Comparison of ENCODE assay signal across 18 cellular contexts in the genomic region with DNA sequence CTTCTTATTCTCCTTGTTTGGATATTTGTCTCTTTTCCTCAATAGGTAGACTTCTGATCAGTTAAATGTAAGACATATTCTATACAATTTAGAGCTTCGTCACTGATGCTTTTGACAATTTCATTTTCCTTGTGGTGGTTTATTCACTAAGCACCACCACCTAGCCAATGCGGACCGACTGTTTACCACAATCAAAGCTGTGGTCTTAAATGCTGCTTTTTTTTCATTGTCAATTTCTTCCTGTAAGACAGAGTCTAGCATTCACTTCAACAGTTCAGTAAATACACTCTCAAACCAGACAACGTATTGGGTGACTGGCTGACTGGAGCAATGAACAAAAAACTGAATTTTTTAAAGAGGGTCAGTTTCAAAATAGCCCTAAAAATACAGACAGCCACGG.
DNase-seq lines count a peak whose midpoint lies in the region; ATAC-seq lines count a peak whose summit lies in the region.
"Had no signal": no experiment of that assay in that cellular context is flagged by ENCODE, and none has a peak within 500 bp of the region (broad histone marks: within the 10 kb centered on the region; RNA-seq: fewer than 3 reads in every experiment).

No MANE protein-coding gene starts in this region.

- intact Hi-C loops in activated CD4-positive, alpha-beta T cell treated with anti-CD3 and anti-CD28 coated beads, Interleukin-2, amount 10 ng/mL, durations not matched to agents 24 days and 14 days (cut with micrococcal nuclease): no loop called here
- intact Hi-C loops in activated T-helper 2 cell treated with anti-CD3 and anti-CD28 coated beads, Interferon-gamma antibody, Interleukin-2, Interleukin-4, amounts not matched to agents 10 μg/mL and 5 μg/mL and 100 μg/mL, durations not matched to agents 14 hours and 24 hours and 36 hours (cut with micrococcal nuclease): no loop called here

- no peaks in the 10 kb centered on the region for H3K36me3 ChIP-seq in CD8-positive, alpha-beta memory T cell (ENCODE audit: insufficient read depth, low read length)
- H3K36me3 ChIP-seq: thyroid gland had no signal

- ATAC-seq in naive thymus-derived CD8-positive, alpha-beta T cell: peak; percentile 15 to 28

- CTCF ChIA-PET in CD8-positive, alpha-beta memory T cell (lab: Charles Lee): interaction anchor here (1.5 kb wide), 1 partner anchor 9 kb away, joined by 3 read pairs; no protein-coding TSS in a partner anchor

- H3K4me1 Mint-ChIP-seq in activated CD4-positive, alpha-beta T cell treated with anti-CD3 and anti-CD28 coated beads, Interleukin-2, amount 10 ng/mL, durations not matched to agents 24 days and 14 days: peaks cover 15% of the 10 kb centered on the region
- peaks cover 19 to 31% (median 25%) of the 10 kb centered on the region in 3 donors for H3K4me1 Mint-ChIP-seq in CD8-positive, alpha-beta memory T cell
- H3K4me1 Mint-ChIP-seq in activated T-helper 2 cell treated with anti-CD3 and anti-CD28 coated beads, Interferon-gamma antibody, Interleukin-2, Interleukin-4, amounts not matched to agents 10 μg/mL and 5 μg/mL and 100 μg/mL, durations not matched to agents 14 hours and 24 hours and 36 hours (ENCODE audit: low read depth): peaks cover 37% of the 10 kb centered on the region
- peaks cover 10 to 24% (median 17%) of the 10 kb centered on the region in 4 donors for H3K4me1 Mint-ChIP-seq in naive thymus-derived CD8-positive, alpha-beta T cell

- no peak overlapping the region for H3K27ac Mint-ChIP-seq in activated CD4-positive, alpha-beta T cell treated with anti-CD3 and anti-CD28 coated beads, Interleukin-2, amount 10 ng/mL, durations not matched to agents 24 days and 14 days
- peak overlapping the region in 6 of 8 donors; percentile 52 to 93 (median 86) for H3K27ac Mint-ChIP-seq in CD8-positive, alpha-beta memory T cell
- H3K27ac Mint-ChIP-seq in activated T-helper 2 cell treated with anti-CD3 and anti-CD28 coated beads, Interferon-gamma antibody, Interleukin-2, Interleukin-4, amounts not matched to agents 10 μg/mL and 5 μg/mL and 100 μg/mL, durations not matched to agents 14 hours and 24 hours and 36 hours: no peak overlapping the region
- peak overlapping the region in 9 of 10 donors; percentile 1 to 97 (median 95) for H3K27ac Mint-ChIP-seq in naive thymus-derived CD8-positive, alpha-beta T cell

- peak overlapping the region; percentile 74 for H3K4me3 Mint-ChIP-seq in activated CD4-positive, alpha-beta T cell treated with anti-CD3 and anti-CD28 coated beads, Interleukin-2, amount 10 ng/mL, durations not matched to agents 24 days and 14 days
- peak overlapping the region; percentile 50 to 88 (median 80) for H3K4me3 Mint-ChIP-seq in CD8-positive, alpha-beta memory T cell
- H3K4me3 Mint-ChIP-seq in activated T-helper 2 cell treated with anti-CD3 and anti-CD28 coated beads, Interferon-gamma antibody, Interleukin-2, Interleukin-4, amounts not matched to agents 10 μg/mL and 5 μg/mL and 100 μg/mL, durations not matched to agents 14 hours and 24 hours and 36 hours (ENCODE audit: low read depth): peak overlapping the region; percentile 73
- peak overlapping the region; percentile 73 to 91 (median 80) for H3K4me3 Mint-ChIP-seq in naive thymus-derived CD8-positive, alpha-beta T cell

- POLR2A ChIA-PET in CD8-positive, alpha-beta memory T cell (lab: Charles Lee): no interaction called here
- POLR2A ChIA-PET in naive thymus-derived CD8-positive, alpha-beta T cell (lab: Charles Lee): interaction anchor here (1.4 to 2.3 kb wide), 3 partner anchors 73 to 105 kb away, joined by 4 to 6 read pairs (median 6); no protein-coding TSS in a partner anchor

- no peaks in the 10 kb centered on the region for H3K27me3 ChIP-seq in CD8-positive, alpha-beta memory T cell (ENCODE audit: insufficient read depth, low read length, poor library complexity, severe bottlenecking)
- H3K27me3 ChIP-seq: thyroid gland had no signal

- H3K4me3 ChIP-seq in CD8-positive, alpha-beta memory T cell (ENCODE audit: low read length): peak overlapping the region; percentile 42
- H3K4me3 ChIP-seq: SK-N-MC, smooth muscle cell, thyroid gland had no signal

- no peaks in the 10 kb centered on the region for H3K9me3 Mint-ChIP-seq in activated CD4-positive, alpha-beta T cell treated with anti-CD3 and anti-CD28 coated beads, Interleukin-2, amount 10 ng/mL, durations not matched to agents 24 days and 14 days
- H3K9me3 Mint-ChIP-seq in CD8-positive, alpha-beta memory T cell: no peaks in the 10 kb centered on the region
- no peaks in the 10 kb centered on the region for H3K9me3 Mint-ChIP-seq in activated T-helper 2 cell treated with anti-CD3 and anti-CD28 coated beads, Interferon-gamma antibody, Interleukin-2, Interleukin-4, amounts not matched to agents 10 μg/mL and 5 μg/mL and 100 μg/mL, durations not matched to agents 14 hours and 24 hours and 36 hours
- H3K9me3 Mint-ChIP-seq in naive thymus-derived CD8-positive, alpha-beta T cell: no peaks in the 10 kb centered on the region
- H3K9me3 Mint-ChIP-seq: stimulated activated naive B cell treated with anti-CD40 and anti-IgM and Interleukin-4, amounts not matched to agents 10 μg/mL and 1 μg/mL and 100 μg/mL, for 72 hours had no signal

- no peaks in the 10 kb centered on the region for H3K9me3 ChIP-seq in CD8-positive, alpha-beta memory T cell (ENCODE audit: low read length)
- H3K9me3 ChIP-seq: thyroid gland had no signal

- H3K4me1 ChIP-seq in CD8-positive, alpha-beta memory T cell (ENCODE audit: insufficient read depth, low read length): no peaks in the 10 kb centered on the region
- H3K4me1 ChIP-seq: thyroid gland had no signal

- H3K36me3 Mint-ChIP-seq in activated CD4-positive, alpha-beta T cell treated with anti-CD3 and anti-CD28 coated beads, Interleukin-2, amount 10 ng/mL, durations not matched to agents 24 days and 14 days (ENCODE audit: low read depth): no peaks in the 10 kb centered on the region
- peaks cover 0 to 1% (median 0%) of the 10 kb centered on the region in 3 donors for H3K36me3 Mint-ChIP-seq in CD8-positive, alpha-beta memory T cell
- no peaks in the 10 kb centered on the region for H3K36me3 Mint-ChIP-seq in activated T-helper 2 cell treated with anti-CD3 and anti-CD28 coated beads, Interferon-gamma antibody, Interleukin-2, Interleukin-4, amounts not matched to agents 10 μg/mL and 5 μg/mL and 100 μg/mL, durations not matched to agents 14 hours and 24 hours and 36 hours (ENCODE audit: low read depth)
- H3K36me3 Mint-ChIP-seq in naive thymus-derived CD8-positive, alpha-beta T cell: peaks cover 0 to 5% (median 0%) of the 10 kb centered on the region in 3 donors

- DNase-seq in activated CD4-positive, alpha-beta T cell treated with anti-CD3 and anti-CD28 coated beads, Interleukin-2, amount 10 ng/mL, durations not matched to agents 24 days and 14 days: no peak
- DNase-seq in activated CD4-positive, alpha-beta T cell treated with anti-CD3 and anti-CD28 coated beads, Interleukin-2, amount 50 U/mL, for 48 hours: no peak
- peak in 3 of 5 donors; percentile 8 to 44 (median 37) for DNase-seq in CD8-positive, alpha-beta memory T cell
- DNase-seq in activated T-helper 2 cell treated with anti-CD3 and anti-CD28 coated beads, Interferon-gamma antibody, Interleukin-2, Interleukin-4, amounts not matched to agents 10 μg/mL and 5 μg/mL and 100 μg/mL, durations not matched to agents 14 hours and 24 hours and 36 hours (ENCODE audit: low spot score): no peak
- peak in 1 of 10 donors; percentile 12 for DNase-seq in naive thymus-derived CD8-positive, alpha-beta T cell
- DNase-seq in substantia nigra (lab: John Stamatoyannopoulos, UW) (no peak), foreskin melanocyte (no peak)
- DNase-seq in NK-92 treated with Interleukin-12 subunit alpha and Interleukin-12 subunit beta, amount 100 ng/mL, for 24 hours (lab: John Stamatoyannopoulos, UW): no peak
- DNase-seq: AML-193, NCI-H187, NCI-H69, retina had no signal

- no peak overlapping the region for H3K27ac ChIP-seq in CD8-positive, alpha-beta memory T cell (ENCODE audit: low read depth, low read length)
- H3K27ac ChIP-seq in substantia nigra (ENCODE audit: low read depth, low read length, poor library complexity, severe bottlenecking): no peak overlapping the region
- H3K27ac ChIP-seq: KMS-11, RWPE1, SK-N-MC, thyroid gland had no signal

- peaks cover 9% of the 10 kb centered on the region for H3K27me3 Mint-ChIP-seq in activated CD4-positive, alpha-beta T cell treated with anti-CD3 and anti-CD28 coated beads, Interleukin-2, amount 10 ng/mL, durations not matched to agents 24 days and 14 days
- H3K27me3 Mint-ChIP-seq in CD8-positive, alpha-beta memory T cell: peaks cover 14 to 21% of the 10 kb centered on the region in 2 donors
- H3K27me3 Mint-ChIP-seq in activated T-helper 2 cell treated with anti-CD3 and anti-CD28 coated beads, Interferon-gamma antibody, Interleukin-2, Interleukin-4, amounts not matched to agents 10 μg/mL and 5 μg/mL and 100 μg/mL, durations not matched to agents 14 hours and 24 hours and 36 hours (ENCODE audit: low read depth): no peaks in the 10 kb centered on the region
- peaks cover 0 to 10% (median 0%) of the 10 kb centered on the region in 5 donors for H3K27me3 Mint-ChIP-seq in naive thymus-derived CD8-positive, alpha-beta T cell

Comparison
In these comparisons a context has a peak if more than half of its experiments do, and no peak if none do; other contexts are left out.
1. DNase-seq: peak in CD8-positive, alpha-beta memory T cell (3 of 5); none in activated CD4-positive, alpha-beta T cell treated with anti-CD3 and anti-CD28 coated beads, Interleukin-2, amount 10 ng/mL, durations not matched to agents 24 days and 14 days (single experiment), activated CD4-positive, alpha-beta T cell treated with anti-CD3 and anti-CD28 coated beads, Interleukin-2, amount 50 U/mL, for 48 hours (0 of 2), activated T-helper 2 cell treated with anti-CD3 and anti-CD28 coated beads, Interferon-gamma antibody, Interleukin-2, Interleukin-4, amounts not matched to agents 10 μg/mL and 5 μg/mL and 100 μg/mL, durations not matched to agents 14 hours and 24 hours and 36 hours (single experiment), substantia nigra (0 of 49), foreskin melanocyte (single experiment) and NK-92 treated with Interleukin-12 subunit alpha and Interleukin-12 subunit beta, amount 100 ng/mL, for 24 hours (single experiment).
2. H3K27ac Mint-ChIP-seq: peak in CD8-positive, alpha-beta memory T cell (6 of 8) and naive thymus-derived CD8-positive, alpha-beta T cell (9 of 10); none in activated CD4-positive, alpha-beta T cell treated with anti-CD3 and anti-CD28 coated beads, Interleukin-2, amount 10 ng/mL, durations not matched to agents 24 days and 14 days (single experiment) and activated T-helper 2 cell treated with anti-CD3 and anti-CD28 coated beads, Interferon-gamma antibody, Interleukin-2, Interleukin-4, amounts not matched to agents 10 μg/mL and 5 μg/mL and 100 μg/mL, durations not matched to agents 14 hours and 24 hours and 36 hours (single experiment).
3. Peak in every context shown above with its lines, with median percentiles within 50 percentile points of each other: H3K4me3 Mint-ChIP-seq.